Comparison of ENCODE assay signal across 26 cellular contexts in genomic region chr3:79380581-79380980, GRCh38.
A peak's percentile ranks its signal among the peaks of the same experiment; 100 is the strongest.
DNase-seq lines count a peak whose midpoint lies in the region; ATAC-seq, FAIRE-seq and TF ChIP-seq lines count a peak whose summit lies in the region.
"Had no signal": no experiment of that assay in that cellular context is flagged by ENCODE, and none has a peak within 500 bp of the region (broad histone marks: within the 10 kb centered on the region; RNA-seq: fewer than 3 reads in every experiment).

No MANE protein-coding gene starts in this region.

- no peaks in the 10 kb centered on the region for H3K9me3 ChIP-seq in breast epithelium
- no peaks in the 10 kb centered on the region for H3K9me3 ChIP-seq in fibroblast of lung (ENCODE audit: control insufficient read depth, insufficient read depth, low read depth, low read length)
- no peaks in the 10 kb centered on the region for H3K9me3 ChIP-seq in sigmoid colon
- H3K9me3 ChIP-seq: Caco-2, HAP-1 had no signal

- no peak for TF ChIP-seq EP300 in sigmoid colon (IDR thresholded peaks at IDR 0.05)

- POLR2A ChIA-PET in MCF 10A (lab: Yijun Ruan, JAX): no interaction called here

- no peaks in the 10 kb centered on the region for H3K4me1 Mint-ChIP-seq in MCF 10A (ENCODE audit: insufficient read depth, unreplicated experiment)
- H3K4me1 Mint-ChIP-seq: B cell, IgD-negative memory B cell had no signal

- ATAC-seq in HG02840 (IDR thresholded peaks at IDR 0.05; ENCODE audit: low FRiP score, unreplicated experiment): no peak
- ATAC-seq: CD8-positive, alpha-beta T cell had no signal

- H3K27ac ChIP-seq in breast epithelium (no peak overlapping the region), fibroblast of lung (ENCODE audit: insufficient read depth, low read length) (no peak overlapping the region), sigmoid colon (no peak overlapping the region)
- H3K27ac ChIP-seq: 22Rv1, C4-2B, KMS-11, RWPE1 had no signal

- BruUV-seq in MCF 10A (replicated peaks; lab: Mats Ljungman, UMichigan): no TSS peak

- 92 to 93% methylated on average over 4 of the region's 4 CpGs for WGBS in sigmoid colon, 2 donors

- H3K27ac Mint-ChIP-seq in MCF 10A (ENCODE audit: low read depth, unreplicated experiment): no peak overlapping the region
- H3K27ac Mint-ChIP-seq: B cell; CD8-positive, alpha-beta T cell; IgD-negative memory B cell had no signal

- H3K27me3 Mint-ChIP-seq in MCF 10A (ENCODE audit: insufficient read depth, unreplicated experiment): peaks cover 97% of the 10 kb centered on the region
- H3K27me3 Mint-ChIP-seq: B cell, IgD-negative memory B cell had no signal

- H3K4me1 ChIP-seq in breast epithelium: no peaks in the 10 kb centered on the region
- no peaks in the 10 kb centered on the region for H3K4me1 ChIP-seq in fibroblast of lung (ENCODE audit: control insufficient read depth, extremely low read depth, insufficient read depth, low read length)
- H3K4me1 ChIP-seq in sigmoid colon: no peaks in the 10 kb centered on the region
- H3K4me1 ChIP-seq: Caco-2 had no signal

- no peak overlapping the region for H3K9ac ChIP-seq in fibroblast of lung (ENCODE audit: insufficient read depth, low read length)
- H3K9ac ChIP-seq: KMS-11 had no signal

- no peak for FAIRE-seq in RCC 7860 (lab: Jason Lieb, UNC)
- FAIRE-seq in frontal cortex (lab: Jason Lieb, UNC): no peak
- FAIRE-seq: GM18507 had no signal

- H3K4me3 ChIP-seq in breast epithelium: no peak overlapping the region
- no peak overlapping the region for H3K4me3 ChIP-seq in fibroblast of lung (replicated peaks in 1 of 4; ENCODE audit: control extremely low read depth in 1 of 4, insufficient read depth in 1 of 4, low read depth in 3 of 4, low read length in 4 of 4)
- no peak overlapping the region for H3K4me3 ChIP-seq in sigmoid colon
- H3K4me3 ChIP-seq: HAP-1 had no signal

- no peaks in the 10 kb centered on the region for H3K79me2 ChIP-seq in fibroblast of lung (ENCODE audit: control insufficient read depth, insufficient read depth, low read length)

- no peaks in the 10 kb centered on the region for H3K36me3 Mint-ChIP-seq in MCF 10A (ENCODE audit: insufficient read depth, unreplicated experiment)
- H3K36me3 Mint-ChIP-seq: CD8-positive, alpha-beta T cell; IgD-negative memory B cell had no signal

- TF ChIP-seq CTCF in MCF 10A (IDR thresholded peaks at IDR 0.05; ENCODE audit: unreplicated experiment) (no peak), breast epithelium (IDR thresholded peaks at IDR 0.05) (no peak), fibroblast of lung (conservative IDR thresholded peaks at IDR 0.05 in 1 of 2, IDR thresholded peaks at IDR 0.05 in 1 of 2; ENCODE audit: low read depth in 1 of 2, low read length in 2 of 2) (no peak), sigmoid colon (IDR thresholded peaks at IDR 0.05) (no peak)

- no peak overlapping the region for H3K4me2 ChIP-seq in fibroblast of lung (ENCODE audit: extremely low read depth, insufficient read depth, low read length)
- H3K4me2 ChIP-seq: KMS-11 had no signal

- no peaks in the 10 kb centered on the region for H4K20me1 ChIP-seq in fibroblast of lung (ENCODE audit: control insufficient read depth, extremely low read depth, insufficient read depth, low read length)

- intact Hi-C loops in MCF 10A (cut with micrococcal nuclease): no loop called here
- intact Hi-C loops in breast epithelium (cut with DNase I; ENCODE audit: low total_unique reads): no loop called here
- intact Hi-C loops in sigmoid colon (cut with DNase I): no loop called here

- H2AFZ ChIP-seq in fibroblast of lung (ENCODE audit: low read length): no peak overlapping the region

- no peaks in the 10 kb centered on the region for H3K36me3 ChIP-seq in breast epithelium
- no peaks in the 10 kb centered on the region for H3K36me3 ChIP-seq in fibroblast of lung (ENCODE audit: control insufficient read depth, insufficient read depth, low read length)
- no peaks in the 10 kb centered on the region for H3K36me3 ChIP-seq in sigmoid colon
- H3K36me3 ChIP-seq: HAP-1 had no signal

- H3K9me3 Mint-ChIP-seq in MCF 10A (ENCODE audit: unreplicated experiment): no peaks in the 10 kb centered on the region

- H3K4me3 Mint-ChIP-seq in MCF 10A (ENCODE audit: unreplicated experiment): no peak overlapping the region
- H3K4me3 Mint-ChIP-seq: B cell; CD8-positive, alpha-beta T cell; IgD-negative memory B cell had no signal

- TF ChIP-seq POLR2A in breast epithelium (IDR thresholded peaks at IDR 0.05) (no peak), sigmoid colon (IDR thresholded peaks at IDR 0.05) (no peak)

- CTCF ChIA-PET in MCF 10A (lab: Yijun Ruan, JAX): no interaction called here

- H3K27me3 ChIP-seq in breast epithelium (no peaks in the 10 kb centered on the region), fibroblast of lung (ENCODE audit: control insufficient read depth, insufficient read depth, low read length) (no peaks in the 10 kb centered on the region), sigmoid colon (no peaks in the 10 kb centered on the region)

- DNase-seq in MCF 10A (ENCODE audit: unreplicated experiment) (peak; percentile 2), breast epithelium (ENCODE audit: low spot score in 2 of 2) (no peak), RCC 7860 (ENCODE audit: low spot score) (peak; percentile 26), fibroblast of lung (ENCODE audit: low read depth in 2 of 2) (peak; percentile 9 to 14), sigmoid colon (no peak), frontal cortex (ENCODE audit: low spot score in 2 of 2) (no peak)
- DNase-seq: Caco-2; CD8-positive, alpha-beta T cell; DMS79; GOT3; NCI-H1105; NCI-H1436 treated with DMSO at 0.1 percent for 48 hours; NCI-H187 treated with DMSO at 0.1 percent for 48 hours; NCI-H446; NCI-H524 treated with DMSO at 0.1 percent for 48 hours; NCI-H774; SHP77 had no signal

Comparison
In these comparisons a context has a peak if more than half of its experiments do, and no peak if none do; other contexts are left out.
1. DNase-seq: peak in MCF 10A (single experiment), RCC 7860 (single experiment) and fibroblast of lung (2 of 2); none in breast epithelium (0 of 2), sigmoid colon (single experiment) and frontal cortex (0 of 2).